1 cellular context compared by ENCODE assay signal in the genomic region with DNA sequence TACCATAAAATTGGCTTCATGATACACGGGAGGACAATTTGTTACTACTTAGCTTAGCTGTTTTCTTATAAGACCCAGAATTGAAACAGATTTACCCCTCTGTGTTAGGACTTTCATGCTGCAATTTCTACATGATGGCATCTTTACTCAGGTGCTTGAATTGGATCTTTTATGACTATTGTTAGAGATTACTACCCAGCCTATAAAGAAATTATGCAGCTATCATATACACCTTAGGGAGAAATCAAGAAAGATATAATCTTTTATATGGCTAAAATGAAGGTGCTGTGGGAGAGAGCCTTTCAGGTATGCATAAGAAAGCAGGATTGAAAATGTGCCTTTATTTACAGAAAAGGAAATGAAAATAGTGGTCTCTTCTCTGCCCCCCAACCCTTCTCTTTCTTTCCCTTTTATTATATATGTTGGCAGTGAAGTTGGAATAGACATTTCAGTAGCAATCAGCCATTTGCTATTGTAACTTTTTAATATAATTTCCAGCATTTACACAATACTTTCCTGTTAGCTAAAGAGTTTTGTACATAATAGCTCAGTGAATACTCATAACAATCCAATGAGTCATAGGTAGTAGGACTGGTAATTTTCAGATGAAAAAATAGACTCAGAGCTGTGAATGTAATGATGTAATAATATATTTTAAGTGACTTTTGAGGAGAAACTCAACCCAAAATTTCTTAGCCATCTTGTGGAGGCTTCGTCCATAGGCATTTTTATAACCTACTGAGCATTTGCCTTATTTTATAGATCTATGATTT.
TF ChIP-seq lines count a peak whose summit lies in the region.

No MANE protein-coding gene starts in this region.

TF ChIP-seq in HEK293, 187 proteins besides CTCF, POLR2A, EP300 and RAD21 (continued from another document):
- TF ChIP-seq, protein P1, sequence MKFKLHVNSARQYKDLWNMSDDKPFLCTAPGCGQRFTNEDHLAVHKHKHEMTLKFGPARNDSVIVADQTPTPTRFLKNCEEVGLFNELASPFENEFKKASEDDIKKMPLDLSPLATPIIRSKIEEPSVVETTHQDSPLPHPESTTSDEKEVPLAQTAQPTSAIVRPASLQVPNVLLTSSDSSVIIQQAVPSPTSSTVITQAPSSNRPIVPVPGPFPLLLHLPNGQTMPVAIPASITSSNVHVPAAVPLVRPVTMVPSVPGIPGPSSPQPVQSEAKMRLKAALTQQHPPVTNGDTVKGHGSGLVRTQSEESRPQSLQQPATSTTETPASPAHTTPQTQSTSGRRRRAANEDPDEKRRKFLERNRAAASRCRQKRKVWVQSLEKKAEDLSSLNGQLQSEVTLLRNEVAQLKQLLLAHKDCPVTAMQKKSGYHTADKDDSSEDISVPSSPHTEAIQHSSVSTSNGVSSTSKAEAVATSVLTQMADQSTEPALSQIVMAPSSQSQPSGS (tag by site-specific recombination; IDR thresholded peaks at IDR 0.05; ENCODE audit: low read depth) = 0 out of 2 replicates have a peak, but pooled peaks have one; percentile 8
- TF ChIP-seq, protein P2, sequence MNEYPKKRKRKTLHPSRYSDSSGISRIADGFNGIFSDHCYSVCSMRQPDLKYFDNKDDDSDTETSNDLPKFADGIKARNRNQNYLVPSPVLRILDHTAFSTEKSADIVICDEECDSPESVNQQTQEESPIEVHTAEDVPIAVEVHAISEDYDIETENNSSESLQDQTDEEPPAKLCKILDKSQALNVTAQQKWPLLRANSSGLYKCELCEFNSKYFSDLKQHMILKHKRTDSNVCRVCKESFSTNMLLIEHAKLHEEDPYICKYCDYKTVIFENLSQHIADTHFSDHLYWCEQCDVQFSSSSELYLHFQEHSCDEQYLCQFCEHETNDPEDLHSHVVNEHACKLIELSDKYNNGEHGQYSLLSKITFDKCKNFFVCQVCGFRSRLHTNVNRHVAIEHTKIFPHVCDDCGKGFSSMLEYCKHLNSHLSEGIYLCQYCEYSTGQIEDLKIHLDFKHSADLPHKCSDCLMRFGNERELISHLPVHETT (tag by site-specific recombination; IDR thresholded peaks at IDR 0.05) = no peak
- TF ChIP-seq ZBTB48 (tag by site-specific recombination; IDR thresholded peaks at IDR 0.05) (no peak), ZNF510 (tag by site-specific recombination; IDR thresholded peaks at IDR 0.05; ENCODE audit: insufficient replicate concordance) (no peak), ZNF121 (tag by site-specific recombination; IDR thresholded peaks at IDR 0.05) (no peak), ZNF76 (tag by site-specific recombination; IDR thresholded peaks at IDR 0.05; ENCODE audit: borderline replicate concordance, low read depth) (no peak)
- TF ChIP-seq, protein P3, sequence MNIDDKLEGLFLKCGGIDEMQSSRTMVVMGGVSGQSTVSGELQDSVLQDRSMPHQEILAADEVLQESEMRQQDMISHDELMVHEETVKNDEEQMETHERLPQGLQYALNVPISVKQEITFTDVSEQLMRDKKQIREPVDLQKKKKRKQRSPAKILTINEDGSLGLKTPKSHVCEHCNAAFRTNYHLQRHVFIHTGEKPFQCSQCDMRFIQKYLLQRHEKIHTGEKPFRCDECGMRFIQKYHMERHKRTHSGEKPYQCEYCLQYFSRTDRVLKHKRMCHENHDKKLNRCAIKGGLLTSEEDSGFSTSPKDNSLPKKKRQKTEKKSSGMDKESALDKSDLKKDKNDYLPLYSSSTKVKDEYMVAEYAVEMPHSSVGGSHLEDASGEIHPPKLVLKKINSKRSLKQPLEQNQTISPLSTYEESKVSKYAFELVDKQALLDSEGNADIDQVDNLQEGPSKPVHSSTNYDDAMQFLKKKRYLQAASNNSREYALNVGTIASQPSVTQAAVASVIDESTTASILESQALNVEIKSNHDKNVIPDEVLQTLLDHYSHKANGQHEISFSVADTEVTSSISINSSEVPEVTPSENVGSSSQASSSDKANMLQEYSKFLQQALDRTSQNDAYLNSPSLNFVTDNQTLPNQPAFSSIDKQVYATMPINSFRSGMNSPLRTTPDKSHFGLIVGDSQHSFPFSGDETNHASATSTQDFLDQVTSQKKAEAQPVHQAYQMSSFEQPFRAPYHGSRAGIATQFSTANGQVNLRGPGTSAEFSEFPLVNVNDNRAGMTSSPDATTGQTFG (tag by site-specific recombination; IDR thresholded peaks at IDR 0.05; ENCODE audit: borderline replicate concordance) = no peak
- TF ChIP-seq, protein P4, sequence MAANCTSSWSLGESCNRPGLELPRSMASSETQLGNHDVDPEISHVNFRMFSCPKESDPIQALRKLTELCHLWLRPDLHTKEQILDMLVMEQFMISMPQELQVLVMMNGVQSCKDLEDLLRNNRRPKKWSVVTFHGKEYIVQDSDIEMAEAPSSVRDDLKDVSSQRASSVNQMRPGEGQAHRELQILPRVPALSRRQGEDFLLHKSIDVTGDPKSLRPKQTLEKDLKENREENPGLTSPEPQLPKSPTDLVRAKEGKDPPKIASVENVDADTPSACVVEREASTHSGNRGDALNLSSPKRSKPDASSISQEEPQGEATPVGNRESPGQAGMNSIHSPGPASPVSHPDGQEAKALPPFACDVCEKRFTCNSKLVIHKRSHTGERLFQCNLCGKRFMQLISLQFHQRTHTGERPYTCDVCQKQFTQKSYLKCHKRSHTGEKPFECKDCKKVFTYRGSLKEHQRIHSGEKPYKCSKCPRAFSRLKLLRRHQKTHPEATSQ (tag by site-specific recombination; IDR thresholded peaks at IDR 0.05) = no peak
- TF ChIP-seq, protein P5, sequence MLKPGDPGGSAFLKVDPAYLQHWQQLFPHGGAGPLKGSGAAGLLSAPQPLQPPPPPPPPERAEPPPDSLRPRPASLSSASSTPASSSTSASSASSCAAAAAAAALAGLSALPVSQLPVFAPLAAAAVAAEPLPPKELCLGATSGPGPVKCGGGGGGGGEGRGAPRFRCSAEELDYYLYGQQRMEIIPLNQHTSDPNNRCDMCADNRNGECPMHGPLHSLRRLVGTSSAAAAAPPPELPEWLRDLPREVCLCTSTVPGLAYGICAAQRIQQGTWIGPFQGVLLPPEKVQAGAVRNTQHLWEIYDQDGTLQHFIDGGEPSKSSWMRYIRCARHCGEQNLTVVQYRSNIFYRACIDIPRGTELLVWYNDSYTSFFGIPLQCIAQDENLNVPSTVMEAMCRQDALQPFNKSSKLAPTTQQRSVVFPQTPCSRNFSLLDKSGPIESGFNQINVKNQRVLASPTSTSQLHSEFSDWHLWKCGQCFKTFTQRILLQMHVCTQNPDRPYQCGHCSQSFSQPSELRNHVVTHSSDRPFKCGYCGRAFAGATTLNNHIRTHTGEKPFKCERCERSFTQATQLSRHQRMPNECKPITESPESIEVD (tag by site-specific recombination; IDR thresholded peaks at IDR 0.05) = 0 out of 2 replicates have a peak, but pooled peaks have one; percentile 11
